In the genomic region with DNA sequence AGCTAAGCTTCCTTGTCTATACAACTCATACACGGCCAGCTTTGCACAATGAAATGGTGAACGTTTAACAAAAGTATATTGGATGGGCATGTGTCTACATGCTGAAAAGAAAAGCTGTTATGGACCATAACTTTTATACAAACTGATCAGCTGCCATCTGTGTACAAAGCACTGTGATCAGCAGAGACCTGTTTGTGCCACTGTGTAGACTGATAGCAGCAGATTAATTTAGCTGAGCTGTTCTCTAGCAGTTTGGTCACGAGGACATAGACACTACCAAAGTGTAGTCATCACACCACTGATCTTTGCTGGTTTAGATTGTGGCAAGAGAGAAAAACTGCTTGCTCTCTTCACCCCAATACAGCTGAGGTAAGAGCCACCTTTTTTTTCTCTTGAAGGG, we compare ENCODE assay signal across 1 cellular context.
TF ChIP-seq lines count a peak whose summit lies in the region.

No MANE protein-coding gene starts in this region.

TF ChIP-seq in HepG2, 621 proteins besides CTCF, POLR2A, EP300 and RAD21 (continued from another document):
- TF ChIP-seq, protein P1, sequence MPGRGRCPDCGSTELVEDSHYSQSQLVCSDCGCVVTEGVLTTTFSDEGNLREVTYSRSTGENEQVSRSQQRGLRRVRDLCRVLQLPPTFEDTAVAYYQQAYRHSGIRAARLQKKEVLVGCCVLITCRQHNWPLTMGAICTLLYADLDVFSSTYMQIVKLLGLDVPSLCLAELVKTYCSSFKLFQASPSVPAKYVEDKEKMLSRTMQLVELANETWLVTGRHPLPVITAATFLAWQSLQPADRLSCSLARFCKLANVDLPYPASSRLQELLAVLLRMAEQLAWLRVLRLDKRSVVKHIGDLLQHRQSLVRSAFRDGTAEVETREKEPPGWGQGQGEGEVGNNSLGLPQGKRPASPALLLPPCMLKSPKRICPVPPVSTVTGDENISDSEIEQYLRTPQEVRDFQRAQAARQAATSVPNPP (CRISPR knock-in tag; IDR thresholded peaks at IDR 0.05) = no peak
- TF ChIP-seq ZNF619 (CRISPR knock-in tag; IDR thresholded peaks at IDR 0.05) = no peak
- TF ChIP-seq GATAD1 (CRISPR knock-in tag; IDR thresholded peaks at IDR 0.05) = no peak
- TF ChIP-seq FOXA3 (CRISPR knock-in tag; IDR thresholded peaks at IDR 0.05) = no peak
- no peak for TF ChIP-seq NR2F1 (CRISPR knock-in tag; IDR thresholded peaks at IDR 0.05)
- TF ChIP-seq ZNF33B (CRISPR knock-in tag; IDR thresholded peaks at IDR 0.05) = no peak
- no peak for TF ChIP-seq ZNF567 (CRISPR knock-in tag; IDR thresholded peaks at IDR 0.05; ENCODE audit: borderline replicate concordance)
- no peak for TF ChIP-seq KDM5A (IDR thresholded peaks at IDR 0.05; ENCODE audit: borderline replicate concordance, low read length)
- TF ChIP-seq MEIS1 (CRISPR knock-in tag; IDR thresholded peaks at IDR 0.05; ENCODE audit: borderline replicate concordance) = no peak
- no peak for TF ChIP-seq NFRKB (IDR thresholded peaks at IDR 0.05)
- TF ChIP-seq ZNF382 (CRISPR knock-in tag; IDR thresholded peaks at IDR 0.05; ENCODE audit: borderline replicate concordance) = no peak
- TF ChIP-seq TCF7 (IDR thresholded peaks at IDR 0.05; ENCODE audit: low read depth) = no peak
- TF ChIP-seq PCBP2 (optimal IDR thresholded peaks at IDR 0.05; ENCODE audit: low read depth, low read length, poor library complexity, severe bottlenecking) = no peak
